Comparison of ENCODE assay signal across 10 cellular contexts in the genomic region with DNA sequence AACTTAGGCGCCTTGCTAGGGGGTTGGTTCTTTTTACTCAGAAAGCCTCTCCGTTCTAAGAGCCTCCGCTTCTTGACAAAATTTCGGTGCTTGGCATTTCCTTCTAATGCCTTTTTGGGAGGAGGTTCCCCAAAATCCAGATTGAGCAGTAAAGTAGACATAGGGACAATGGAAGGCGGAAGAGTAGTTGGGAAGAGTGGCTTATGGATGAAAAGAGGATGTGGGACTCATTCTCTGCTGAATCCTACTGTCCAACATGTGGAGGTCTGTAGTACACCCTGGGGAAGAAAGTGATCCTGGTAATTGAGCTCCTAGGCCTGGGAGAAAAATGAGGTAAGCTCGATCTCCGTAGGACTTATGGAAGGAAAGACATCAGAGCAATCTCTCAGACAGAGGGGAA. TPM values are rescaled to one million over a fixed set of nuclear protein-coding genes. Genes with fewer than 3 reads are reported as not detected.
A peak's percentile ranks its signal among the peaks of the same experiment; 100 is the strongest.
DNase-seq lines count a peak whose midpoint lies in the region; ATAC-seq, FAIRE-seq and TF ChIP-seq lines count a peak whose summit lies in the region.
"Had no signal": no experiment of that assay in that cellular context is flagged by ENCODE, and none has a peak within 500 bp of the region (broad histone marks: within the 10 kb centered on the region; RNA-seq: fewer than 3 reads in every experiment).

No MANE protein-coding gene starts in this region.

- H3K4me3 ChIP-seq in SK-N-SH (ENCODE audit: low read depth in 2 of 2, low read length in 1 of 2) (peak overlapping the region; percentile 76 to 87), kidney (ENCODE audit: low read length in 2 of 2) (peak overlapping the region; percentile 90 to 100), thoracic aorta (peak overlapping the region; percentile 80)

- H3K36me3 ChIP-seq in SK-N-SH (replicated peaks in 1 of 2; ENCODE audit: control insufficient read depth in 1 of 2, insufficient read depth in 2 of 2, low read length in 1 of 2), result peaks cover 24 to 32% of the 10 kb centered on the region in 2 experiments
- peaks cover 11 to 22% of the 10 kb centered on the region in 2 donors for H3K36me3 ChIP-seq in kidney (ENCODE audit: control insufficient read depth in 1 of 2, insufficient read depth in 2 of 2, low read length in 2 of 2)
- H3K36me3 ChIP-seq in thoracic aorta, result peaks cover 21% of the 10 kb centered on the region

- H3K27me3 Mint-ChIP-seq in activated naive CD8-positive, alpha-beta T cell treated with anti-CD3 and anti-CD28 coated beads, Interleukin-2, amount 10 ng/mL, durations not matched to agents 7 days and 5 days, result no peaks in the 10 kb centered on the region

- H3K27me3 ChIP-seq in SK-N-SH (ENCODE audit: insufficient read depth) (no peaks in the 10 kb centered on the region), thoracic aorta (replicated peaks; ENCODE audit: insufficient read depth) (no peaks in the 10 kb centered on the region)

- intact Hi-C loops in kidney (cut with DNase I), result no loop called here

- peaks cover 13% of the 10 kb centered on the region for H3F3A ChIP-seq in SK-N-SH (replicated peaks; ENCODE audit: insufficient read depth)

- no peaks in the 10 kb centered on the region for H3K9me2 ChIP-seq in SK-N-SH

- POLR2A ChIA-PET in SK-N-SH (lab: Yijun Ruan, JAX), result interaction anchor here (0.8 to 3.6 kb wide), 8 partner anchors 12 to 134 kb away, joined by 3 to 25 read pairs (median 4); partner anchors contain the start of genes HDGF and PRCC
- POLR2A ChIA-PET in activated naive CD8-positive, alpha-beta T cell treated with anti-CD3 and anti-CD28 coated beads, Interleukin-2, amount 10 ng/mL, durations not matched to agents 7 days and 5 days (lab: Charles Lee), result interaction anchor here (1.1 to 6.5 kb wide), 10 partner anchors 13 to 87 kb away, joined by 3 to 82 read pairs (median 7); partner anchors contain the start of genes HDGF, MRPL24 and PRCC

- no peak for TF ChIP-seq EP300 in SK-N-SH (IDR thresholded peaks at IDR 0.05; ENCODE audit: borderline replicate concordance in 1 of 2, low read depth in 1 of 2, low read length in 1 of 2)

- ATAC-seq in SK-N-SH treated with all-trans-retinoic acid at 6 μM for 48 hours (no peak), thoracic aorta (ENCODE audit: insufficient number of reproducible peaks, low FRiP score, low read depth) (no peak)
- ATAC-seq in activated naive CD8-positive, alpha-beta T cell treated with anti-CD3 and anti-CD28 coated beads, Interleukin-2, amount 10 ng/mL, durations not matched to agents 7 days and 5 days (ENCODE audit: low read depth), result no peak

- peak overlapping the region; percentile 93 for H3K9ac ChIP-seq in SK-N-SH
- peak overlapping the region; percentile 90 to 92 for H3K9ac ChIP-seq in kidney (ENCODE audit: low read length in 2 of 2)

- H3K27ac Mint-ChIP-seq in activated naive CD8-positive, alpha-beta T cell treated with anti-CD3 and anti-CD28 coated beads, Interleukin-2, amount 10 ng/mL, durations not matched to agents 7 days and 5 days, result peak overlapping the region; percentile 99

- WGBS in SK-N-SH (ENCODE audit: low lambda C conversion rate), result 41% methylated on average over 7 of the region's 7 CpGs

- peaks cover 30% of the 10 kb centered on the region for H3K4me1 Mint-ChIP-seq in activated naive CD8-positive, alpha-beta T cell treated with anti-CD3 and anti-CD28 coated beads, Interleukin-2, amount 10 ng/mL, durations not matched to agents 7 days and 5 days

- peaks cover 78% of the 10 kb centered on the region for H3K79me2 ChIP-seq in SK-N-SH (ENCODE audit: insufficient read depth)

- peaks cover 19% of the 10 kb centered on the region for H3K36me3 Mint-ChIP-seq in activated naive CD8-positive, alpha-beta T cell treated with anti-CD3 and anti-CD28 coated beads, Interleukin-2, amount 10 ng/mL, durations not matched to agents 7 days and 5 days

- H4K20me1 ChIP-seq in SK-N-SH (ENCODE audit: insufficient read depth), result peaks cover 41% of the 10 kb centered on the region

- no peaks in the 10 kb centered on the region for H3K9me3 Mint-ChIP-seq in activated naive CD8-positive, alpha-beta T cell treated with anti-CD3 and anti-CD28 coated beads, Interleukin-2, amount 10 ng/mL, durations not matched to agents 7 days and 5 days

- no peaks in the 10 kb centered on the region for H3K9me3 ChIP-seq in SK-N-SH
- no peaks in the 10 kb centered on the region for H3K9me3 ChIP-seq in kidney (ENCODE audit: control insufficient read depth in 1 of 2, low read length in 2 of 2)
- H3K9me3 ChIP-seq in thoracic aorta, result no peaks in the 10 kb centered on the region

- H2AFZ ChIP-seq in SK-N-SH (ENCODE audit: low read depth), result no peak overlapping the region

- no peak for DNase-seq in SK-N-SH
- DNase-seq in activated naive CD8-positive, alpha-beta T cell treated with anti-CD3 and anti-CD28 coated beads, Interleukin-2, amount 10 ng/mL, durations not matched to agents 7 days and 5 days, result no peak
- no peak for DNase-seq in kidney
- no peak for DNase-seq in thoracic aorta (ENCODE audit: low spot score)
- no peak for DNase-seq in cerebellar cortex (ENCODE audit: low spot score)
- no peak for DNase-seq in NCI-H82 (lab: John Stamatoyannopoulos, UW)
- no peak for DNase-seq in COR-L47 (lab: John Stamatoyannopoulos, UW)
- DNase-seq: NCI-H524 treated with DMSO at 0.1 percent for 48 hours had no signal

- peak overlapping the region; percentile 83 to 88; a peak in 3 of 4 replicates for H3K27ac ChIP-seq in SK-N-SH (ENCODE audit: low read depth in 2 of 2, low read length in 1 of 2)
- H3K27ac ChIP-seq in kidney (ENCODE audit: low read depth in 2 of 2, low read length in 2 of 2), result no peak overlapping the region
- H3K27ac ChIP-seq in thoracic aorta, result peak overlapping the region; percentile 97 to 99

- no peak for TF ChIP-seq RAD21 in SK-N-SH (IDR thresholded peaks at IDR 0.05; ENCODE audit: low read length)

- H3K4me3 Mint-ChIP-seq in activated naive CD8-positive, alpha-beta T cell treated with anti-CD3 and anti-CD28 coated beads, Interleukin-2, amount 10 ng/mL, durations not matched to agents 7 days and 5 days, result no peak overlapping the region

- H3K4me1 ChIP-seq in SK-N-SH (ENCODE audit: control insufficient read depth in 1 of 2, insufficient read depth in 2 of 2, low read depth in 1 of 2, low read length in 1 of 2) (peaks cover 28 to 57% of the 10 kb centered on the region in 2 experiments), kidney (ENCODE audit: control insufficient read depth in 1 of 2, insufficient read depth in 1 of 2, low read depth in 1 of 2, low read length in 2 of 2) (peaks cover 22 to 29% of the 10 kb centered on the region in 2 donors), thoracic aorta (ENCODE audit: control insufficient read depth in 1 of 2, low read depth in 2 of 2) (peaks cover 27 to 57% of the 10 kb centered on the region in 2 donors)

- CTCF ChIA-PET in SK-N-SH (lab: Yijun Ruan, JAX), result interaction anchor here (0.7 to 38.0 kb wide), 23 partner anchors 14 to 207 kb away, joined by 3 to 2702 read pairs (median 15); partner anchors contain the start of genes CRABP2, HDGF, INSRR and MRPL24

- no peak for TF ChIP-seq CTCF in SK-N-SH (IDR thresholded peaks at IDR 0.05)
- TF ChIP-seq CTCF in kidney (IDR thresholded peaks at IDR 0.05; ENCODE audit: borderline replicate concordance, extremely low read depth, insufficient read depth), result no peak
- TF ChIP-seq CTCF in thoracic aorta (IDR thresholded peaks at IDR 0.05), result no peak

- no peak for FAIRE-seq in kidney (lab: Jason Lieb, UNC)
- FAIRE-seq: A204.1 had no signal

- H3K4me2 ChIP-seq in SK-N-SH, result peak overlapping the region; percentile 89

TF ChIP-seq in SK-N-SH, 30 proteins besides CTCF, POLR2A, EP300 and RAD21 (continues in another document):
- no peak for TF ChIP-seq GABPA (IDR thresholded peaks at IDR 0.05; ENCODE audit: low read depth)

RNA-seq across cellular contexts. Expression of gene METTL25B, which starts 0.8 kb away (rescaled TPM):
- polyA plus RNA-seq in SK-N-SH (2012; rRNA removed) (20.1 and 21.2 TPM in 2 replicates), kidney (ENCODE audit: insufficient read depth, low read depth, low replicate concordance) (29.4 TPM)
- 10.7 and 14.0 TPM in 2 replicates for polyA plus RNA-seq in SK-N-SH (2012; cell fraction: cytosol; rRNA removed)
- polyA plus RNA-seq in SK-N-SH (2012; cell fraction: nucleus; rRNA removed), result 51.7 and 72.4 TPM in 2 replicates
- total RNA-seq in activated naive CD8-positive, alpha-beta T cell treated with anti-CD3 and anti-CD28 coated beads, Interleukin-2, amount 10 ng/mL, durations not matched to agents 7 days and 5 days, result 10 to 100 TPM; 34.6 to 35.1 TPM
- total RNA-seq in kidney (35.2 TPM), thoracic aorta (10 to 100 TPM; 15.2 to 17.9 TPM)

RNA-seq across cellular contexts. Expression of gene ISG20L2, which starts 1.1 kb away (rescaled TPM):
- polyA plus RNA-seq in SK-N-SH (2012; rRNA removed) (31.6 and 44.3 TPM in 2 replicates), kidney (ENCODE audit: insufficient read depth, low read depth, low replicate concordance) (13.3 TPM)
- polyA plus RNA-seq in SK-N-SH (2012; cell fraction: cytosol; rRNA removed), result 28.2 and 36.0 TPM in 2 replicates
- polyA plus RNA-seq in SK-N-SH (2012; cell fraction: nucleus; rRNA removed), result 22.9 and 32.5 TPM in 2 replicates
- total RNA-seq in activated naive CD8-positive, alpha-beta T cell treated with anti-CD3 and anti-CD28 coated beads, Interleukin-2, amount 10 ng/mL, durations not matched to agents 7 days and 5 days, result 10 to 100 TPM; 44.1 to 47.1 TPM
- total RNA-seq in kidney (23.3 TPM), thoracic aorta (10 to 100 TPM; 15.0 to 19.8 TPM)

RNA-seq across cellular contexts. Expression of gene MRPL24, which starts 13.4 kb away (rescaled TPM):
- polyA plus RNA-seq in SK-N-SH (2012; rRNA removed) (149 and 171 TPM in 2 replicates), kidney (ENCODE audit: insufficient read depth, low read depth, low replicate concordance) (174 TPM)
- polyA plus RNA-seq in SK-N-SH (2012; cell fraction: cytosol; rRNA removed), result 141 and 142 TPM in 2 replicates
- 99.8 and 109 TPM in 2 replicates for polyA plus RNA-seq in SK-N-SH (2012; cell fraction: nucleus; rRNA removed)
- total RNA-seq in activated naive CD8-positive, alpha-beta T cell treated with anti-CD3 and anti-CD28 coated beads, Interleukin-2, amount 10 ng/mL, durations not matched to agents 7 days and 5 days, result 10 to 100 TPM; 45.0 to 51.1 TPM
- total RNA-seq in kidney (71.9 TPM), thoracic aorta (10 to 100 TPM; 22.6 to 35.6 TPM)

RNA-seq across cellular contexts. Expression of gene CRABP2, which starts 22.1 kb away (rescaled TPM):
- polyA plus RNA-seq in SK-N-SH (2012; rRNA removed) (13.3 and 42.1 TPM in 2 replicates), kidney (ENCODE audit: insufficient read depth, low read depth, low replicate concordance) (21.6 TPM)
- polyA plus RNA-seq in SK-N-SH (2012; cell fraction: cytosol; rRNA removed), result 27.0 TPM in 2 replicates
- polyA plus RNA-seq in SK-N-SH (2012; cell fraction: nucleus; rRNA removed), result 21.2 and 48.9 TPM in 2 replicates
- under 1 TPM; 0.68 to 0.80 TPM for total RNA-seq in activated naive CD8-positive, alpha-beta T cell treated with anti-CD3 and anti-CD28 coated beads, Interleukin-2, amount 10 ng/mL, durations not matched to agents 7 days and 5 days
- total RNA-seq in kidney (15.2 TPM), thoracic aorta (1 to 10 TPM; 1.3 to 7.0 TPM)

RNA-seq across cellular contexts. Expression of gene HDGF, which starts 24.0 kb away (rescaled TPM):
- polyA plus RNA-seq in SK-N-SH (2012; rRNA removed) (152 and 166 TPM in 2 replicates), kidney (ENCODE audit: insufficient read depth, low read depth, low replicate concordance) (206 TPM)
- polyA plus RNA-seq in SK-N-SH (2012; cell fraction: cytosol; rRNA removed), result 192 and 197 TPM in 2 replicates
- 145 and 148 TPM in 2 replicates for polyA plus RNA-seq in SK-N-SH (2012; cell fraction: nucleus; rRNA removed)
- total RNA-seq in activated naive CD8-positive, alpha-beta T cell treated with anti-CD3 and anti-CD28 coated beads, Interleukin-2, amount 10 ng/mL, durations not matched to agents 7 days and 5 days, result 100 to 1,000 TPM; 186 to 196 TPM
- total RNA-seq in kidney (198 TPM), thoracic aorta (100 to 1,000 TPM in 1 of 2 donors, 10 to 100 TPM in 1; 93.5 to 118 TPM)

Comparison
In these comparisons a context has a peak if more than half of its experiments do, and no peak if none do; other contexts are left out.
1. H3K27ac ChIP-seq: peak in SK-N-SH (2 of 2) and thoracic aorta (2 of 2); none in kidney (0 of 2).
2. Peak in every context shown above with its lines, with median percentiles within 50 percentile points of each other: H3K4me3 ChIP-seq.